24 cellular contexts compared by ENCODE assay signal in the genomic region with DNA sequence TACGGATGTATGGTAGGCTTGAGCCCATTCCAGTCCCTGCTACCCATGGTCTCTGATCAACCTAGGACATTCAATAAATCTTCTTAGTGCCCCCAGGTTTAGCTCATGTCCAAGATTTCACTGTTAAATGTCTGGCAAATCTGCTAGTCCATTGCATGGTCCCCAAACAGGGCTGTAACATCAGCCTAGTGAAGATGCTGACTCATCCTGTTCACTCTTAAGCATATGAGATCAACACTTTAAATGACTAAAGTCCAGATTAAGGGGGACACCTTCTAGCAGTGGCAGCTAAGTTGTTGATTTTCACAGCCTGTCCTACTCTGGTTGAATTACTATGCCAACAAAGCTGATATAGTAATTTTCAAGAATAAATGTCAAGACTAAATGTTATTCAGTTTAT. TPM values are rescaled to one million over a fixed set of nuclear protein-coding genes. Genes with fewer than 3 reads are reported as not detected.
DNase-seq lines count a peak whose midpoint lies in the region; ATAC-seq, FAIRE-seq and TF ChIP-seq lines count a peak whose summit lies in the region.
"Had no signal": no experiment of that assay in that cellular context is flagged by ENCODE, and none has a peak within 500 bp of the region (broad histone marks: within the 10 kb centered on the region; RNA-seq: fewer than 3 reads in every experiment).

No MANE protein-coding gene starts in this region.

- H3K4me3 ChIP-seq in IMR-90 (ENCODE audit: insufficient read depth, low read depth, low read length) (no peak overlapping the region), H1 (ENCODE audit: extremely low read depth in 1 of 4, insufficient read depth in 2 of 4, low read depth in 3 of 4, low read length in 4 of 4) (no peak overlapping the region), HepG2 (replicated peaks in 1 of 3; ENCODE audit: insufficient read depth in 1 of 3, low read depth in 2 of 3, low read length in 3 of 3) (no peak overlapping the region)
- H3K4me3 ChIP-seq: cardiac muscle cell, esophagus squamous epithelium, heart right ventricle, prostate gland had no signal

- no peak overlapping the region for H3K27ac Mint-ChIP-seq in natural killer cell
- H3K27ac Mint-ChIP-seq: activated naive CD8-positive, alpha-beta T cell treated with anti-CD3 and anti-CD28 coated beads, Interleukin-2, amount 10 ng/mL, durations not matched to agents 7 days and 5 days; activated T-helper 1 cell treated with anti-CD3 and anti-CD28 coated beads, Interleukin-12 subunit alpha, Interleukin-12 subunit beta, Interleukin-2, Interleukin-4 antibody, amounts not matched to agents 30 ng/mL and 10 ng/mL and 1 ng/mL, durations not matched to agents 14 hours and 24 hours and 36 hours; nephron progenitor cell had no signal

- H3K9ac ChIP-seq in IMR-90 (ENCODE audit: low read depth, low read length) (no peak overlapping the region), H1 (replicated peaks in 1 of 4; ENCODE audit: extremely low read depth in 1 of 4, low read depth in 3 of 4, low read length in 3 of 4) (no peak overlapping the region), HepG2 (ENCODE audit: insufficient read depth, low read depth, low read length) (no peak overlapping the region)

- peak overlapping the region; percentile 30; the same call in 1 of the 2 replicates for H3K14ac ChIP-seq in IMR-90 (replicated peaks; ENCODE audit: low read depth, low read length)
- no peak overlapping the region for H3K14ac ChIP-seq in H1 (ENCODE audit: insufficient read length)

- H3K23ac ChIP-seq in IMR-90 (ENCODE audit: low read depth, low read length): no peak overlapping the region
- no peak overlapping the region for H3K23ac ChIP-seq in H1 (ENCODE audit: insufficient read length)

- H3K4ac ChIP-seq in IMR-90 (ENCODE audit: low read depth, low read length): no peak overlapping the region
- H3K4ac ChIP-seq in H1 (replicated peaks; ENCODE audit: insufficient read length, low read depth, low read length): no peak overlapping the region

- H3K9me3 ChIP-seq in IMR-90 (ENCODE audit: control insufficient read depth, insufficient read depth, low read length) (peaks cover 2% of the 10 kb centered on the region; the same call in 1 of the 2 replicates), H1 (ENCODE audit: insufficient read depth in 2 of 2, low read depth in 1 of 2, low read length in 1 of 2) (0 out of 4 replicates have a peak, but pooled peaks cover 0 to 2% of the 10 kb centered on the region in 2 experiments), HepG2 (ENCODE audit: low read length) (peaks cover 13% of the 10 kb centered on the region; the same call in 1 of the 2 replicates)
- H3K9me3 ChIP-seq: prostate gland had no signal

- DNase-seq in EH (ENCODE audit: low read depth) (peak; percentile 36), IMR-90 (peak; percentile 35), H1 (ENCODE audit: low read depth in 1 of 2, low spot score in 2 of 2) (no peak), HepG2 (ENCODE audit: low spot score) (peak; percentile 7), mucosa of gallbladder (ENCODE audit: low spot score) (no peak), natural killer cell (no peak), T-helper 9 cell (no peak)
- DNase-seq: activated naive CD8-positive, alpha-beta T cell treated with anti-CD3 and anti-CD28 coated beads, Interleukin-2, amount 10 ng/mL, durations not matched to agents 7 days and 5 days; DMS79; esophagus squamous epithelium; heart right ventricle; Kasumi-1; mammary epithelial cell; NCI-H1417 treated with DMSO at 0.1 percent for 48 hours; NCI-H2171 treated with DMSO at 0.1 percent for 48 hours; NCI-H748 treated with DMSO at 0.1 percent for 48 hours; nephron progenitor cell; stimulated activated CD4-positive, alpha-beta T cell treated with anti-CD3 and anti-CD28 coated beads, Interleukin-12 subunit alpha, Interleukin-12 subunit beta, amount 100 ng/mL, for 4 hours had no signal

- H3K79me1 ChIP-seq in IMR-90 (ENCODE audit: low read depth in 1 of 2, low read length in 2 of 2): no peaks in the 10 kb centered on the region
- H3K79me1 ChIP-seq in H1 (ENCODE audit: low read depth, low read length): no peaks in the 10 kb centered on the region

- TF ChIP-seq EP300 in H1 (IDR thresholded peaks at IDR 0.05; ENCODE audit: borderline replicate concordance in 1 of 2, low read depth in 2 of 2, low read length in 2 of 2) (no peak), HepG2 (IDR thresholded peaks at IDR 0.05; ENCODE audit: low read depth in 2 of 2, low read length in 2 of 2) (no peak), HepG2 (CRISPR knock-in tag; IDR thresholded peaks at IDR 0.05; ENCODE audit: borderline replicate concordance) (no peak)

- FAIRE-seq in H1 (lab: Jason Lieb, UNC) (no peak), HepG2 (lab: Jason Lieb, UNC) (no peak)
- FAIRE-seq: GM18507 had no signal

- no peak overlapping the region for H2BK5ac ChIP-seq in IMR-90 (ENCODE audit: low read depth, low read length, poor library complexity, severe bottlenecking)
- no peak overlapping the region for H2BK5ac ChIP-seq in H1 (ENCODE audit: low read depth, low read length)

- BruUV-seq in IMR-90 (replicated peaks; lab: Mats Ljungman, UMichigan) (no TSS peak), HepG2 (replicated peaks; lab: Mats Ljungman, UMichigan) (no TSS peak)

- no peaks in the 10 kb centered on the region for H3K27me3 ChIP-seq in IMR-90 (ENCODE audit: control insufficient read depth, insufficient read depth, low read length)
- H3K27me3 ChIP-seq in H1 (replicated peaks in 1 of 4; ENCODE audit: control insufficient read depth in 3 of 4, extremely low read depth in 1 of 4, insufficient read depth in 3 of 4, low read length in 3 of 4): no peaks in the 10 kb centered on the region
- no peaks in the 10 kb centered on the region; a peak in 1 of 5 replicates for H3K27me3 ChIP-seq in HepG2 (ENCODE audit: control insufficient read depth in 1 of 2, insufficient read depth in 2 of 2, low read length in 2 of 2)
- H3K27me3 ChIP-seq: cardiac muscle cell, esophagus squamous epithelium, heart right ventricle had no signal

- H2BK12ac ChIP-seq in H1 (ENCODE audit: low read depth, low read length): no peak overlapping the region

- ATAC-seq in IMR-90 (ENCODE audit: low read depth): peak; percentile 57; the same call in 1 of the 2 replicates
- peak; percentile 50; the same call in 2 of the 3 replicates for ATAC-seq in HepG2
- ATAC-seq in natural killer cell: no peak
- ATAC-seq: HCT116, heart right ventricle had no signal

- peaks cover 49% of the 10 kb centered on the region for H3K36me3 Mint-ChIP-seq in natural killer cell

- CTCF ChIA-PET in IMR-90 (lab: Yijun Ruan, JAX): no interaction called here
- CTCF ChIA-PET in H1 (lab: Charles Lee; ENCODE audit: partially characterized antibody): interaction anchor here (0.7 to 2.5 kb wide), 4 partner anchors 24 to 427 kb away, joined by 3 to 7 read pairs (median 4); no protein-coding TSS in a partner anchor
- CTCF ChIA-PET in HepG2 (lab: Yijun Ruan, JAX; ENCODE audit: low intra/inter-chr PET ratio, low total read pairs): no interaction called here

- in situ Hi-C loops in IMR-90 (cut with MboI; ENCODE audit: low sequenced_read_pairs) (loop anchor here (5.0 kb wide), 1 partner anchor 33 kb away; no protein-coding TSS in a partner anchor), HepG2 (cut with HindIII; ENCODE audit: extremely low pct_ligation_motif_present, low pct_unique_long_range_greater_than_20kb) (no loop called here)

- H2AK9ac ChIP-seq in IMR-90 (replicated peaks; ENCODE audit: low read depth, low read length, poor library complexity): no peak overlapping the region

- H3K36me3 ChIP-seq in IMR-90 (ENCODE audit: control insufficient read depth, insufficient read depth, low read length) (no peaks in the 10 kb centered on the region), H1 (ENCODE audit: control insufficient read depth in 2 of 4, insufficient read depth in 4 of 4, low read length in 3 of 4) (no peaks in the 10 kb centered on the region), HepG2 (replicated peaks in 1 of 2; ENCODE audit: control insufficient read depth in 1 of 2, insufficient read depth in 2 of 2, low read length in 2 of 2) (0 out of 5 replicates have a peak, but pooled peaks cover 0 to 3% of the 10 kb centered on the region in 2 experiments)
- H3K36me3 ChIP-seq: cardiac muscle cell, esophagus squamous epithelium, heart right ventricle, prostate gland had no signal

- no peaks in the 10 kb centered on the region for H3K4me1 Mint-ChIP-seq in natural killer cell
- H3K4me1 Mint-ChIP-seq: activated naive CD8-positive, alpha-beta T cell treated with anti-CD3 and anti-CD28 coated beads, Interleukin-2, amount 10 ng/mL, durations not matched to agents 7 days and 5 days had no signal

- H3K23me2 ChIP-seq in H1 (ENCODE audit: low read depth, low read length): no peaks in the 10 kb centered on the region

- H2BK120ac ChIP-seq in IMR-90 (ENCODE audit: low read depth, low read length) (no peak overlapping the region), H1 (replicated peaks; ENCODE audit: low read depth, low read length) (no peak overlapping the region)

- H3K56ac ChIP-seq in IMR-90 (ENCODE audit: extremely low read depth, insufficient read depth, low read length) (no peak overlapping the region), H1 (replicated peaks; ENCODE audit: insufficient read length, low read depth, low read length) (no peak overlapping the region)

- H3K4me1 ChIP-seq in IMR-90 (ENCODE audit: control insufficient read depth, insufficient read depth, low read length) (no peaks in the 10 kb centered on the region), H1 (replicated peaks in 1 of 4; ENCODE audit: control insufficient read depth in 3 of 4, insufficient read depth in 4 of 4, low read length in 3 of 4) (no peaks in the 10 kb centered on the region), HepG2 (ENCODE audit: insufficient read depth, low read length) (peaks cover 10% of the 10 kb centered on the region)
- H3K4me1 ChIP-seq: esophagus squamous epithelium, prostate gland had no signal

- peaks cover 8 to 25% of the 10 kb centered on the region in 2 donors for H3K9me3 Mint-ChIP-seq in natural killer cell

- no CpG with 5 or more reads among the region's 1 CpG for WGBS in IMR-90 (ENCODE audit: extremely low coverage in 2 of 2, insufficient read length in 1 of 2), 2 experiments
- WGBS in H1 (ENCODE audit: extremely low coverage in 1 of 2, insufficient coverage in 1 of 2, insufficient read length in 1 of 2, insufficient replicate concordance in 2 of 2, low coverage in 1 of 2, low lambda C conversion rate in 2 of 2, missing lambda C conversion rate in 1 of 2), 2 experiments: 94% methylated on average over 1 of the region's 1 CpG; no CpG with 5 or more reads in 1 of the 2 experiments
- 94% methylated on average over 1 of the region's 1 CpG for WGBS in HepG2 (ENCODE audit: low lambda C conversion rate)

- H2AK5ac ChIP-seq in IMR-90 (ENCODE audit: low read depth, low read length) (no peak overlapping the region), H1 (ENCODE audit: low read depth, low read length) (no peak overlapping the region)

- H3K27ac ChIP-seq in IMR-90 (ENCODE audit: insufficient read depth, low read length) (no peak overlapping the region), H1 (ENCODE audit: low read depth, low read length) (no peak overlapping the region), HepG2 (ENCODE audit: extremely low read length, insufficient read depth, low read length) (no peak overlapping the region)
- H3K27ac ChIP-seq: C4-2B, cardiac muscle cell, esophagus squamous epithelium, heart right ventricle, prostate gland had no signal

- H4K5ac ChIP-seq in IMR-90 (ENCODE audit: low read depth, low read length) (peak overlapping the region; percentile 68; the same call in 1 of the 2 replicates), H1 (ENCODE audit: insufficient read length, low read depth, low read length) (no peak overlapping the region)

- TF ChIP-seq RAD21 in IMR-90 (IDR thresholded peaks at IDR 0.05; ENCODE audit: low read length) (no peak), H1 (IDR thresholded peaks at IDR 0.05 in 1 of 2, conservative IDR thresholded peaks at IDR 0.05 in 1 of 2; ENCODE audit: low read depth in 2 of 2, low read length in 2 of 2) (no peak), HepG2 (CRISPR knock-in tag; IDR thresholded peaks at IDR 0.05) (no peak)

- H2BK20ac ChIP-seq in IMR-90 (ENCODE audit: low read depth, low read length) (no peak overlapping the region), H1 (ENCODE audit: low read length) (no peak overlapping the region)

- H4K91ac ChIP-seq in IMR-90 (ENCODE audit: insufficient read depth, low read depth, low read length) (no peak overlapping the region), H1 (replicated peaks; ENCODE audit: insufficient read length, low read length) (no peak overlapping the region)

- dilution Hi-C loops in IMR-90 (cut with HindIII; ENCODE audit: low sequenced_read_pairs, unreplicated experiment): no loop called here

- no peak for TF ChIP-seq CTCF in IMR-90 (conservative IDR thresholded peaks at IDR 0.05; ENCODE audit: low read depth, low read length)
- TF ChIP-seq CTCF in H1 (IDR thresholded peaks at IDR 0.05; ENCODE audit: control extremely low read depth in 1 of 3, insufficient read depth in 1 of 3, low read depth in 1 of 3, low read length in 3 of 3): no peak
- TF ChIP-seq CTCF in HepG2 (CRISPR knock-in tag; IDR thresholded peaks at IDR 0.05): no peak
- no peak for TF ChIP-seq CTCF in natural killer cell (IDR thresholded peaks at IDR 0.05)

- H3K9me1 ChIP-seq in IMR-90 (ENCODE audit: insufficient read depth, low read length): 0 out of 2 replicates have a peak, but pooled peaks cover under 1% of the 10 kb centered on the region

- H2AFZ ChIP-seq in IMR-90 (replicated peaks; ENCODE audit: low read length, poor library complexity) (peak overlapping the region; percentile 54), H1 (ENCODE audit: low read length) (no peak overlapping the region), HepG2 (ENCODE audit: low read length) (no peak overlapping the region)

- H4K20me1 ChIP-seq in IMR-90 (ENCODE audit: insufficient read depth, low read length) (no peaks in the 10 kb centered on the region), H1 (replicated peaks in 1 of 2; ENCODE audit: control insufficient read depth in 1 of 2, insufficient read depth in 2 of 2, low read length in 2 of 2) (no peaks in the 10 kb centered on the region), HepG2 (ENCODE audit: insufficient read depth, low read length) (no peaks in the 10 kb centered on the region)

- POLR2A ChIA-PET in IMR-90 (lab: Charles Lee; ENCODE audit: unreplicated experiment): interaction anchor here (0.5 kb wide), 1 partner anchor 36 kb away, joined by 9 read pairs; no protein-coding TSS in a partner anchor
- POLR2A ChIA-PET in H1 (lab: Charles Lee; ENCODE audit: partially characterized antibody): interaction anchor here (1.3 kb wide), 1 partner anchor 72 kb away, joined by 3 read pairs; a partner anchor contains a TSS
- POLR2A ChIA-PET in HepG2 (lab: Yijun Ruan, JAX): no interaction called here

- H3K18ac ChIP-seq in IMR-90 (ENCODE audit: low read depth, low read length): peak overlapping the region; percentile 72; the same call in 1 of the 2 replicates
- H3K18ac ChIP-seq in H1 (ENCODE audit: extremely low read depth, low read length): no peak overlapping the region

- H3K79me2 ChIP-seq in H1 (ENCODE audit: control insufficient read depth in 1 of 2, insufficient read depth in 2 of 2, low read length in 2 of 2) (no peaks in the 10 kb centered on the region), HepG2 (ENCODE audit: insufficient read depth, low read length) (no peaks in the 10 kb centered on the region)

- no peaks in the 10 kb centered on the region for H3K27me3 Mint-ChIP-seq in natural killer cell (ENCODE audit: low read depth in 2 of 2)
- H3K27me3 Mint-ChIP-seq: activated naive CD8-positive, alpha-beta T cell treated with anti-CD3 and anti-CD28 coated beads, Interleukin-2, amount 10 ng/mL, durations not matched to agents 7 days and 5 days had no signal

- H4K8ac ChIP-seq in IMR-90 (ENCODE audit: low read depth in 2 of 2, low read length in 2 of 2) (peak overlapping the region in 1 of 2 experiments; percentile 77; a peak in 2 of 4 replicates), H1 (ENCODE audit: extremely low read depth, insufficient read depth, low read length) (no peak overlapping the region)

- H2BK15ac ChIP-seq in IMR-90 (ENCODE audit: low read depth, low read length) (no peak overlapping the region), H1 (ENCODE audit: low read length) (no peak overlapping the region)

- TF ChIP-seq POLR2A in IMR-90 (IDR thresholded peaks at IDR 0.05; ENCODE audit: low read depth, low read length) (no peak), H1 (IDR thresholded peaks at IDR 0.05; ENCODE audit: control extremely low read depth in 1 of 2, low read depth in 2 of 2, low read length in 2 of 2) (no peak), HepG2 (IDR thresholded peaks at IDR 0.05; ENCODE audit: insufficient read depth in 1 of 2, low read depth in 2 of 2, low read length in 2 of 2) (no peak)

- intact Hi-C loops in IMR-90 (cut with micrococcal nuclease): no loop called here
- intact Hi-C loops in HepG2 (cut with micrococcal nuclease; ENCODE audit: unreplicated experiment): no loop called here
- intact Hi-C loops in natural killer cell (cut with micrococcal nuclease): no loop called here

- no peak overlapping the region for H3K4me3 Mint-ChIP-seq in natural killer cell
- H3K4me3 Mint-ChIP-seq: activated naive CD8-positive, alpha-beta T cell treated with anti-CD3 and anti-CD28 coated beads, Interleukin-2, amount 10 ng/mL, durations not matched to agents 7 days and 5 days; activated T-helper 1 cell treated with anti-CD3 and anti-CD28 coated beads, Interleukin-12 subunit alpha, Interleukin-12 subunit beta, Interleukin-2, Interleukin-4 antibody, amounts not matched to agents 30 ng/mL and 10 ng/mL and 1 ng/mL, durations not matched to agents 14 hours and 24 hours and 36 hours; nephron progenitor cell had no signal

- H3K4me2 ChIP-seq in IMR-90 (ENCODE audit: low read depth, low read length) (no peak overlapping the region), H1 (ENCODE audit: insufficient read depth in 1 of 2, low read depth in 2 of 2, low read length in 2 of 2) (no peak overlapping the region), HepG2 (ENCODE audit: low read depth, low read length) (no peak overlapping the region)

RNA-seq across cellular contexts. Expression of a gene that starts 46.5 kb away (rescaled TPM):
- total RNA-seq in IMR-90 (2012; rRNA removed) (18.5 and 23.6 TPM in 2 replicates), HepG2 (2016; rRNA removed; fragmentation: Illumina TruSeq; extraction: Trizol) (39.4 and 44.9 TPM in 2 replicates), mucosa of gallbladder (0.52 TPM), natural killer cell (1 to 10 TPM; 2.5 to 5.6 (median 2.7) TPM)
- polyA plus RNA-seq in IMR-90 (2012; rRNA removed) (10.5 and 13.0 TPM in 2 replicates), H1 (2011; rRNA removed) (6.4 and 12.1 TPM in 2 replicates), HepG2 (2011; rRNA removed) (13.6 and 26.0 TPM in 2 replicates)
- 3.1 and 3.5 TPM in 2 replicates for polyA plus RNA-seq in IMR-90 (2012; cell fraction: cytosol; rRNA removed)
- polyA plus RNA-seq in IMR-90 (2012; cell fraction: nucleus; rRNA removed; ENCODE audit: low replicate concordance): 7.5 and 25.2 TPM in 2 replicates
- 24.1 and 28.3 TPM in 2 replicates for total RNA-seq in H1 (2021; fragmentation: NEBNext Ultra II Directional; extraction: Animal tissue kit (Norgen Biotek cat#: 25700))
- 14.9 TPM for polyA plus RNA-seq in H1 (2011; cell fraction: cytosol; rRNA removed)
- 7.9 TPM for polyA plus RNA-seq in H1 (2011; cell fraction: nucleus; rRNA removed)
- 9.4 to 22.0 TPM (median 11.3 TPM) in 4 replicates for polyA plus RNA-seq in H1 (2012, experiment 1 of 2)
- polyA plus RNA-seq in H1 (2012, experiment 2 of 2): 1.00 TPM
- 45.3 TPM for polyA plus RNA-seq in H1 (2013, experiment 1 of 2)
- polyA plus RNA-seq in H1 (2013, experiment 2 of 2): 40.3 TPM
- 7.2 and 14.5 TPM in 2 replicates for polyA minus RNA-seq in H1 (2011; rRNA and poly(A)+ RNA removed)
- polyA minus RNA-seq in H1 (2011; cell fraction: cytosol; rRNA and poly(A)+ RNA removed): 11.3 TPM
- polyA minus RNA-seq in H1 (2011; cell fraction: nucleus; rRNA and poly(A)+ RNA removed): 20.3 TPM
- total RNA-seq in HepG2 (2016; cell fraction: cytosol; rRNA removed; fragmentation: Illumina TruSeq; extraction: Trizol; ENCODE audit: low read depth): 3.3 and 3.9 TPM in 2 replicates
- total RNA-seq in HepG2 (2016; cell fraction: insoluble cytoplasmic fraction; rRNA removed; fragmentation: Illumina TruSeq; extraction: Trizol): 40.5 and 48.2 TPM in 2 replicates
- total RNA-seq in HepG2 (2016; cell fraction: membrane; rRNA removed; fragmentation: Illumina TruSeq; extraction: Trizol): 9.4 and 9.9 TPM in 2 replicates
- 42.7 and 46.8 TPM in 2 replicates for total RNA-seq in HepG2 (2016; cell fraction: nucleus; rRNA removed; fragmentation: Illumina TruSeq; extraction: Trizol)
- 7.1 and 7.6 TPM in 2 replicates for polyA plus RNA-seq in HepG2 (2011; cell fraction: cytosol; rRNA removed)
- polyA plus RNA-seq in HepG2 (2011; cell fraction: nucleus; rRNA removed): 15.8 and 23.6 TPM in 2 replicates
- polyA plus RNA-seq in HepG2 (2012): 7.8 and 20.7 TPM in 2 replicates
- 1.7 and 2.1 TPM in 2 replicates for polyA plus RNA-seq in HepG2 (2016; cell fraction: cytosol; fragmentation: Illumina TruSeq; extraction: Trizol; ENCODE audit: low read depth)
- polyA plus RNA-seq in HepG2 (2016; cell fraction: insoluble cytoplasmic fraction; fragmentation: Illumina TruSeq; extraction: Trizol; ENCODE audit: low read depth): 44.6 and 50.9 TPM in 2 replicates
- 4.5 and 4.7 TPM in 2 replicates for polyA plus RNA-seq in HepG2 (2016; cell fraction: membrane; fragmentation: Illumina TruSeq; extraction: Trizol; ENCODE audit: low read depth)
- 62.5 and 67.7 TPM in 2 replicates for polyA plus RNA-seq in HepG2 (2016; cell fraction: nucleus; fragmentation: Illumina TruSeq; extraction: Trizol; ENCODE audit: insufficient read depth, low read depth)
- polyA minus RNA-seq in HepG2 (2011; rRNA and poly(A)+ RNA removed; ENCODE audit: low replicate concordance): 3.0 and 12.4 TPM in 2 replicates
- 4.1 and 6.1 TPM in 2 replicates for polyA minus RNA-seq in HepG2 (2011; cell fraction: cytosol; rRNA and poly(A)+ RNA removed)
- polyA minus RNA-seq in HepG2 (2011; cell fraction: nucleus; rRNA and poly(A)+ RNA removed): 26.4 and 37.1 TPM in 2 replicates

Comparison
In these comparisons a context has a peak if more than half of its experiments do, and no peak if none do; other contexts are left out.
1. DNase-seq: peak in EH (single experiment), IMR-90 (single experiment) and HepG2 (single experiment); none in H1 (0 of 2), mucosa of gallbladder (single experiment), natural killer cell (single experiment) and T-helper 9 cell (single experiment).
2. ATAC-seq: peak in IMR-90 (single experiment) and HepG2 (single experiment); none in natural killer cell (0 of 3).